In genomic region chr10:28987555-28988320, GRCh38 we compare ENCODE assay signal across 18 cellular contexts.
DNase-seq lines count a peak whose midpoint lies in the region; ATAC-seq, FAIRE-seq and TF ChIP-seq lines count a peak whose summit lies in the region.
"Had no signal": no experiment of that assay in that cellular context is flagged by ENCODE, and none has a peak within 500 bp of the region (broad histone marks: within the 10 kb centered on the region; RNA-seq: fewer than 3 reads in every experiment).

No MANE protein-coding gene starts in this region.

- FAIRE-seq in K562 (lab: Jason Lieb, UNC): no peak
- FAIRE-seq: A204.1, GM18507, H54 had no signal

- no peak overlapping the region for H2BK15ac ChIP-seq in mesendoderm (replicated peaks; ENCODE audit: low read depth)

- H3K4me3 Mint-ChIP-seq in Caco-2 (ENCODE audit: unreplicated experiment): no peak overlapping the region
- H3K4me3 Mint-ChIP-seq: CD4-positive, alpha-beta memory T cell had no signal

- peak overlapping the region; percentile 8 for H3K27ac Mint-ChIP-seq in Caco-2 (ENCODE audit: unreplicated experiment)
- H3K27ac Mint-ChIP-seq: CD4-positive, alpha-beta memory T cell had no signal

- no peak overlapping the region for H2AFZ ChIP-seq in K562 (ENCODE audit: low read depth, low read length)
- H2AFZ ChIP-seq: GM23248 had no signal

- ATAC-seq in K562 (no peak), GM18868 (IDR thresholded peaks at IDR 0.05; ENCODE audit: unreplicated experiment) (no peak)
- ATAC-seq: HCT116 had no signal

- no peak overlapping the region for H3K18ac ChIP-seq in mesendoderm (ENCODE audit: low read length)

- H3K23ac ChIP-seq in mesendoderm (ENCODE audit: low read length): no peak overlapping the region

- H3K4me2 ChIP-seq in K562 (ENCODE audit: insufficient read depth, low read length) (no peak overlapping the region), mesendoderm (ENCODE audit: low read length) (no peak overlapping the region)

- in situ Hi-C loops in K562 (cut with MboI): loop anchor here (5.0 kb wide), 1 partner anchor 320 kb away; no protein-coding TSS in a partner anchor

- no peak for DNase-seq in Caco-2
- no peak for DNase-seq in K562 (ENCODE audit: extremely low read depth in 1 of 4, low spot score in 3 of 4)
- peak; percentile 8 for DNase-seq in myocyte (ENCODE audit: low read depth)
- DNase-seq in uterus: peak; percentile 25 to 48
- DNase-seq in dedifferentiated amniotic fluid mesenchymal stem cell (ENCODE audit: extremely low spot score): no peak
- no peak for DNase-seq in mesendoderm
- DNase-seq: BE2C; CD4-positive, alpha-beta memory T cell; COR-L47; DMS 273 treated with DMSO at 0.1 percent for 48 hours; GM23248; KBM-7 had no signal

- no peak overlapping the region for H3K27ac ChIP-seq in K562 (ENCODE audit: extremely low read depth, low read depth, low read length)
- H3K27ac ChIP-seq in uterus: no peak overlapping the region
- no peak overlapping the region for H3K27ac ChIP-seq in mesendoderm (ENCODE audit: low read depth, low read length)
- H3K27ac ChIP-seq: C4-2B, GM23248 had no signal

- POLR2A ChIA-PET in Caco-2 (lab: Charles Lee): interaction anchor here (0.6 kb wide), 1 partner anchor 291 kb away, joined by 3 read pairs; no protein-coding TSS in a partner anchor
- POLR2A ChIA-PET in K562 (lab: Yijun Ruan, JAX): no interaction called here

- no peak for TF ChIP-seq EP300 in K562 (IDR thresholded peaks at IDR 0.05; ENCODE audit: low read length)

- H4K8ac ChIP-seq in mesendoderm (ENCODE audit: low read depth, low read length): no peak overlapping the region

- TF ChIP-seq CTCF in Caco-2 (IDR thresholded peaks at IDR 0.05; ENCODE audit: insufficient read depth in 1 of 2, low read depth in 1 of 2, low read length in 1 of 2, severe bottlenecking in 1 of 2, unreplicated experiment in 1 of 2) (no peak), K562 (IDR thresholded peaks at IDR 0.05 in 2 of 3, conservative IDR thresholded peaks at IDR 0.05 in 1 of 3; ENCODE audit: insufficient read depth in 2 of 3, low read depth in 1 of 3, low read length in 3 of 3) (no peak), uterus (IDR thresholded peaks at IDR 0.05) (no peak)

- no peaks in the 10 kb centered on the region for H3K79me2 ChIP-seq in K562 (ENCODE audit: control insufficient read depth, insufficient read depth, low read length)
- no peaks in the 10 kb centered on the region for H3K79me2 ChIP-seq in mesendoderm (ENCODE audit: control insufficient read depth, insufficient read depth, low read length)

- CTCF ChIA-PET in Caco-2 (lab: Charles Lee): interaction anchor here (1.1 kb wide), 1 partner anchor 317 kb away, joined by 3 read pairs; no protein-coding TSS in a partner anchor
- CTCF ChIA-PET in K562 (lab: Yijun Ruan, JAX; ENCODE audit: low intra/inter-chr PET ratio): no interaction called here

- H3K27me3 ChIP-seq in Caco-2 (replicated peaks; ENCODE audit: control insufficient read depth, insufficient read depth, low read length): no peaks in the 10 kb centered on the region
- no peaks in the 10 kb centered on the region for H3K27me3 ChIP-seq in K562 (ENCODE audit: control insufficient read depth in 2 of 2, insufficient read depth in 2 of 2, low read length in 2 of 2)
- no peaks in the 10 kb centered on the region for H3K27me3 ChIP-seq in uterus
- H3K27me3 ChIP-seq in mesendoderm (ENCODE audit: insufficient read depth, low read length, poor library complexity): no peaks in the 10 kb centered on the region
- H3K27me3 ChIP-seq: BE2C had no signal

- 73% methylated on average over 14 of the region's 14 CpGs for WGBS in K562 (ENCODE audit: insufficient coverage, low coverage, missing lambda C conversion rate)
- no CpG with 5 or more reads among the region's 14 CpGs for WGBS in mesendoderm (ENCODE audit: extremely low coverage, insufficient coverage, low lambda C conversion rate)

- no peaks in the 10 kb centered on the region for H3K27me3 Mint-ChIP-seq in Caco-2 (ENCODE audit: insufficient read depth, unreplicated experiment)

- TF ChIP-seq POLR2A in K562 (conservative IDR thresholded peaks at IDR 0.05): no peak
- TF ChIP-seq POLR2A in uterus (IDR thresholded peaks at IDR 0.05): no peak

- H4K20me1 ChIP-seq in K562 (replicated peaks; ENCODE audit: control insufficient read depth, insufficient read depth, low read length): no peaks in the 10 kb centered on the region

- no peaks in the 10 kb centered on the region for H3K36me3 ChIP-seq in Caco-2 (ENCODE audit: control insufficient read depth, insufficient read depth, low read length)
- H3K36me3 ChIP-seq in K562 (ENCODE audit: control insufficient read depth, insufficient read depth, low read length): no peaks in the 10 kb centered on the region
- H3K36me3 ChIP-seq in uterus: no peaks in the 10 kb centered on the region
- no peaks in the 10 kb centered on the region for H3K36me3 ChIP-seq in mesendoderm (ENCODE audit: control insufficient read depth, insufficient read depth, low read length)
- H3K36me3 ChIP-seq: BE2C had no signal

- H3K9me3 ChIP-seq in Caco-2 (no peaks in the 10 kb centered on the region), K562 (replicated peaks; ENCODE audit: control insufficient read depth, insufficient read depth, low read depth, low read length) (no peaks in the 10 kb centered on the region), uterus (no peaks in the 10 kb centered on the region)
- H3K9me3 ChIP-seq: BE2C had no signal

- H2BK120ac ChIP-seq in mesendoderm (ENCODE audit: low read depth, low read length): no peak overlapping the region

- intact Hi-C loops in Caco-2 (cut with micrococcal nuclease; ENCODE audit: unreplicated experiment) (no loop called here), K562 (cut with micrococcal nuclease) (no loop called here), uterus (cut with DNase I; ENCODE audit: low total_unique reads) (no loop called here)

- H2AK5ac ChIP-seq in mesendoderm (ENCODE audit: low read length): no peak overlapping the region

- H3K9me3 Mint-ChIP-seq in Caco-2 (ENCODE audit: unreplicated experiment): no peaks in the 10 kb centered on the region

- H3K4ac ChIP-seq in mesendoderm (ENCODE audit: low read depth, low read length): no peak overlapping the region

- H3K79me1 ChIP-seq in mesendoderm (ENCODE audit: low read length): no peaks in the 10 kb centered on the region

- no peak for TF ChIP-seq RAD21 in K562 (CRISPR knock-in tag; conservative IDR thresholded peaks at IDR 0.05 in 1 of 2, IDR thresholded peaks at IDR 0.05 in 1 of 2)

- H3K9ac ChIP-seq in K562 (ENCODE audit: insufficient read depth in 1 of 2, low read depth in 2 of 2, low read length in 2 of 2) (no peak overlapping the region), mesendoderm (ENCODE audit: low read length) (no peak overlapping the region)
- H3K9ac ChIP-seq: GM23248 had no signal

- no peaks in the 10 kb centered on the region for H3K9me1 ChIP-seq in K562 (ENCODE audit: control insufficient read depth, insufficient read depth, low read length)

- peaks cover 37% of the 10 kb centered on the region for H3K4me1 ChIP-seq in Caco-2
- peaks cover 8 to 31% of the 10 kb centered on the region in 2 experiments; a peak in 4 of 5 replicates for H3K4me1 ChIP-seq in K562 (replicated peaks in 1 of 2; ENCODE audit: control insufficient read depth in 2 of 2, insufficient read depth in 2 of 2, low read length in 2 of 2)
- no peaks in the 10 kb centered on the region for H3K4me1 ChIP-seq in uterus
- peaks cover 4% of the 10 kb centered on the region for H3K4me1 ChIP-seq in mesendoderm (ENCODE audit: control insufficient read depth, low read depth, low read length)

- H4K5ac ChIP-seq in mesendoderm (ENCODE audit: low read length): no peak overlapping the region

- peaks cover 31% of the 10 kb centered on the region for H3K4me1 Mint-ChIP-seq in Caco-2 (ENCODE audit: low read depth, unreplicated experiment)
- H3K4me1 Mint-ChIP-seq: CD4-positive, alpha-beta memory T cell had no signal

- H2BK5ac ChIP-seq in mesendoderm (ENCODE audit: low read length): no peak overlapping the region

- H3K4me3 ChIP-seq in Caco-2 (ENCODE audit: low read depth, low read length) (no peak overlapping the region), K562 (no peak overlapping the region), uterus (no peak overlapping the region), mesendoderm (ENCODE audit: low read length) (no peak overlapping the region)
- H3K4me3 ChIP-seq: GM23248 had no signal

- H3K36me3 Mint-ChIP-seq in Caco-2 (ENCODE audit: insufficient read depth, unreplicated experiment): peaks cover 6% of the 10 kb centered on the region
- H3K36me3 Mint-ChIP-seq: CD4-positive, alpha-beta memory T cell had no signal

- H3K56ac ChIP-seq in mesendoderm (ENCODE audit: low read length): no peak overlapping the region

- BruUV-seq in Caco-2 (replicated peaks; lab: Mats Ljungman, UMichigan) (no TSS peak), K562 (replicated peaks; lab: Mats Ljungman, UMichigan) (no TSS peak)

TF ChIP-seq in K562, 482 proteins besides CTCF, POLR2A, EP300 and RAD21:
- TF ChIP-seq ZNF512 (tag; IDR thresholded peaks at IDR 0.05) (peak; percentile 92), FOXJ3 (CRISPR knock-in tag; IDR thresholded peaks at IDR 0.05) (no peak)

Comparison
In these comparisons a context has a peak if more than half of its experiments do, and no peak if none do; other contexts are left out.
1. DNase-seq: peak in myocyte (single experiment) and uterus (2 of 2); none in Caco-2 (0 of 2), K562 (0 of 4), dedifferentiated amniotic fluid mesenchymal stem cell (single experiment) and mesendoderm (single experiment).